33 cellular contexts compared by ENCODE assay signal in the genomic region with DNA sequence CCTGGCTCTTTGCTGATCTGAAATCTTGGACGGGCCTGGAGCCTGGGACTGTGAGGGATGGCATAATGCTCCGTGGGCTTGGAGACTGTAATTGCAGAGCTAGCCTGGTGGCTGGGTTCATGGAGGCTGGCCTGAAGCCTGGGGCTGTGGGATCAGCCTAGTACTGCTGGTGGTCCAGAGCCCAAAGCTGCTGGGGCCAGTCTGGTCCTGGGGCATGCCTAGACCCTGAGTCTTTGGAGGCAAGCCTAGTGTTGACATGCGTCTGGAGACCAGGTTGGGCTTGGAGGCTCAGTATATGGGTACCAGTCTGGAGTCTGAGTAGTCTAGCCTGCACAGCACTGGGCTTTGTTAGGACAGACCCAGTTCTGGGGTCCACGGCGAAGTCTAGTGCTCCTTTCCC.
DNase-seq lines count a peak whose midpoint lies in the region; ATAC-seq and TF ChIP-seq lines count a peak whose summit lies in the region.
"Had no signal": no experiment of that assay in that cellular context is flagged by ENCODE, and none has a peak within 500 bp of the region (broad histone marks: within the 10 kb centered on the region; RNA-seq: fewer than 3 reads in every experiment).

No MANE protein-coding gene starts in this region.

- WGBS in spleen, 5 donors = 88 to 96% (median 92%) methylated on average over 2 to 5 of the region's 5 CpGs

- no peak overlapping the region for H3K4me3 ChIP-seq in spleen
- no peak overlapping the region for H3K4me3 ChIP-seq in upper lobe of right lung
- H3K4me3 ChIP-seq: A549; BLaER1; BLaER1 treated with 17β-estradiol and CSF1 and Interleukin-3, amounts not matched to agents 10 nM and 100 nM had no signal

- no peaks in the 10 kb centered on the region for H3K27me3 Mint-ChIP-seq in chondrocyte (ENCODE audit: low read depth)
- H3K27me3 Mint-ChIP-seq: B cell; CD4-positive, alpha-beta memory T cell; CD4-positive, alpha-beta T cell; CD4-positive, CD25-positive, alpha-beta regulatory T cell had no signal

- no peaks in the 10 kb centered on the region for H3K4me1 Mint-ChIP-seq in chondrocyte (ENCODE audit: low read depth)
- H3K4me1 Mint-ChIP-seq: CD14-positive monocyte; CD4-positive, alpha-beta memory T cell; CD4-positive, CD25-positive, alpha-beta regulatory T cell had no signal

- no peak overlapping the region for H3K27ac Mint-ChIP-seq in chondrocyte (ENCODE audit: unreplicated experiment)
- H3K27ac Mint-ChIP-seq: B cell; CD14-positive monocyte; CD4-positive, alpha-beta T cell; CD4-positive, CD25-positive, alpha-beta regulatory T cell; CD8-positive, alpha-beta memory T cell; CD8-positive, alpha-beta T cell had no signal

- TF ChIP-seq CTCF in chondrocyte (IDR thresholded peaks at IDR 0.05) (no peak), spleen (IDR thresholded peaks at IDR 0.05 in 8 of 11, conservative IDR thresholded peaks at IDR 0.05 in 3 of 11) (no peak), upper lobe of right lung (IDR thresholded peaks at IDR 0.05) (no peak)

- ATAC-seq in upper lobe of right lung (peak; percentile 10), HG03159 (IDR thresholded peaks at IDR 0.05; ENCODE audit: unreplicated experiment) (no peak)
- ATAC-seq: A549; CD8-positive, alpha-beta T cell had no signal

- no peaks in the 10 kb centered on the region for H3K36me3 ChIP-seq in spleen
- no peaks in the 10 kb centered on the region for H3K36me3 ChIP-seq in upper lobe of right lung
- H3K36me3 ChIP-seq: BE2C; BLaER1; BLaER1 treated with 17β-estradiol and CSF1 and Interleukin-3, amounts not matched to agents 10 nM and 100 nM had no signal

- peaks cover 55% of the 10 kb centered on the region for H3K9me3 Mint-ChIP-seq in chondrocyte (ENCODE audit: low read depth)
- H3K9me3 Mint-ChIP-seq: CD4-positive, alpha-beta T cell had no signal

- no peaks in the 10 kb centered on the region for H3K4me1 ChIP-seq in spleen
- no peaks in the 10 kb centered on the region for H3K4me1 ChIP-seq in upper lobe of right lung
- H3K4me1 ChIP-seq: A549; BE2C; BLaER1; BLaER1 treated with 17β-estradiol and CSF1 and Interleukin-3, amounts not matched to agents 10 nM and 100 nM; Caco-2 had no signal

- no peaks in the 10 kb centered on the region for H3K36me3 Mint-ChIP-seq in chondrocyte (ENCODE audit: low read depth)
- H3K36me3 Mint-ChIP-seq: CD14-positive monocyte had no signal

- peak; percentile 41 for DNase-seq in chondrocyte (ENCODE audit: low spot score)
- peak; percentile 42 for DNase-seq in spleen
- no peak for DNase-seq in upper lobe of right lung
- no peak for DNase-seq in Ammon's horn (ENCODE audit: low spot score)
- DNase-seq in stimulated activated CD8-positive, alpha-beta memory T cell treated with anti-CD3 and anti-CD28 coated beads, Interleukin-4, amount 100 ng/mL, for 48 hours = no peak
- DNase-seq: 8988T; ACHN; AML-193; BE2C; C1 segment of cervical spinal cord; Caco-2; Calu3; CD4-positive, alpha-beta memory T cell; CD4-positive, alpha-beta T cell; CD4-positive, CD25-positive, alpha-beta regulatory T cell; CD8-positive, alpha-beta memory T cell; CD8-positive, alpha-beta T cell; COR-L47; DMS 273 treated with DMSO at 0.1 percent for 48 hours; DMS153; DMS53; DMS79; DMS79 treated with DMSO at 0.1 percent for 48 hours; DND-41; EL had no signal

- intact Hi-C loops in spleen (cut with DNase I; ENCODE audit: low total_unique reads) (no loop called here), upper lobe of right lung (cut with DNase I) (no loop called here)

- no peak overlapping the region for H3K4me3 Mint-ChIP-seq in chondrocyte (ENCODE audit: unreplicated experiment)
- H3K4me3 Mint-ChIP-seq: B cell; CD14-positive monocyte; CD4-positive, alpha-beta memory T cell; CD4-positive, alpha-beta T cell; CD4-positive, CD25-positive, alpha-beta regulatory T cell; CD8-positive, alpha-beta memory T cell; CD8-positive, alpha-beta T cell had no signal

- H3K27ac ChIP-seq in spleen (no peak overlapping the region), upper lobe of right lung (no peak overlapping the region)
- H3K27ac ChIP-seq: 22Rv1; A549; BLaER1; BLaER1 treated with 17β-estradiol and CSF1 and Interleukin-3, amounts not matched to agents 10 nM and 100 nM; C4-2B had no signal

- H3K9me3 ChIP-seq in spleen = peaks cover 0 to 63% (median 27%) of the 10 kb centered on the region in 8 donors
- no peaks in the 10 kb centered on the region for H3K9me3 ChIP-seq in upper lobe of right lung
- H3K9me3 ChIP-seq: A549, BE2C, Caco-2 had no signal

- no peaks in the 10 kb centered on the region for H3K27me3 ChIP-seq in spleen (replicated peaks in 1 of 7)
- no peaks in the 10 kb centered on the region for H3K27me3 ChIP-seq in upper lobe of right lung
- H3K27me3 ChIP-seq: BE2C, BLaER1 had no signal

- TF ChIP-seq POLR2A in spleen (IDR thresholded peaks at IDR 0.05) = no peak

Comparison
In these comparisons a context has a peak if more than half of its experiments do, and no peak if none do; other contexts are left out.
1. DNase-seq: peak in chondrocyte (single experiment) and spleen (single experiment); none in upper lobe of right lung (single experiment), Ammon's horn (single experiment) and stimulated activated CD8-positive, alpha-beta memory T cell treated with anti-CD3 and anti-CD28 coated beads, Interleukin-4, amount 100 ng/mL, for 48 hours (single experiment).